8 cellular contexts compared by ENCODE assay signal in genomic region chr13:36919206-36919832, GRCh38. TPM values are rescaled to one million over a fixed set of nuclear protein-coding genes. Genes with fewer than 3 reads are reported as not detected.
DNase-seq lines count a peak whose midpoint lies in the region; ATAC-seq and TF ChIP-seq lines count a peak whose summit lies in the region.

No MANE protein-coding gene starts in this region.

- peaks cover 29% of the 10 kb centered on the region for H3K79me2 ChIP-seq in osteoblast (ENCODE audit: insufficient read depth, low read length)

- no peak for TF ChIP-seq EP300 in Ishikawa (IDR thresholded peaks at IDR 0.05; ENCODE audit: borderline replicate concordance)

- peaks cover 5% of the 10 kb centered on the region for H3K4me1 Mint-ChIP-seq in activated T-cell treated with anti-CD3 and anti-CD28 coated beads, Interleukin-2, amount 50 U/mL, for 4 hours (ENCODE audit: low read depth)

- peaks cover 60% of the 10 kb centered on the region for H3K27me3 Mint-ChIP-seq in activated T-cell treated with anti-CD3 and anti-CD28 coated beads, Interleukin-2, amount 50 U/mL, for 4 hours (ENCODE audit: low read depth)

- H3K4me1 ChIP-seq in osteoblast (ENCODE audit: insufficient read depth, low read length) = peaks cover 10% of the 10 kb centered on the region

- TF ChIP-seq CTCF in WI38 (IDR thresholded peaks at IDR 0.05; ENCODE audit: low read depth, low read length) (no peak), osteoblast (IDR thresholded peaks at IDR 0.05; ENCODE audit: extremely low read depth, low read depth, low read length) (no peak)

- peak overlapping the region; percentile 70 for H3K27ac ChIP-seq in osteoblast (ENCODE audit: low read depth, low read length)

- H3K4me2 ChIP-seq in osteoblast (ENCODE audit: insufficient read depth, low read length) = peak overlapping the region; percentile 97

- DNase-seq in activated T-cell treated with anti-CD3 and anti-CD28 coated beads, Interleukin-2, amount 50 U/mL, for 4 hours = no peak
- DNase-seq in activated T-cell treated with anti-CD3 and anti-CD28 coated beads for 4 hours (no peak), glomerular visceral epithelial cell (ENCODE audit: extremely low spot score) (peak; percentile 30), osteoblast (ENCODE audit: insufficient read length, low spot score, missing footprints) (peak; percentile 88)

- no peaks in the 10 kb centered on the region for H3K9me3 Mint-ChIP-seq in activated T-cell treated with anti-CD3 and anti-CD28 coated beads, Interleukin-2, amount 50 U/mL, for 4 hours

- ATAC-seq in activated T-cell treated with anti-CD3 and anti-CD28 coated beads, Interleukin-2, amount 50 U/mL, for 4 hours = peak; percentile 21 to 44
- no peak for ATAC-seq in HG03108 (IDR thresholded peaks at IDR 0.05; ENCODE audit: unreplicated experiment)
- no peak for ATAC-seq in HG02610 (IDR thresholded peaks at IDR 0.05; ENCODE audit: unreplicated experiment)

- peak overlapping the region; percentile 48 for H3K4me3 Mint-ChIP-seq in activated T-cell treated with anti-CD3 and anti-CD28 coated beads, Interleukin-2, amount 50 U/mL, for 4 hours

- no peaks in the 10 kb centered on the region for H3K27me3 ChIP-seq in osteoblast (ENCODE audit: insufficient read depth, low read length)

- H3K36me3 Mint-ChIP-seq in activated T-cell treated with anti-CD3 and anti-CD28 coated beads, Interleukin-2, amount 50 U/mL, for 4 hours (ENCODE audit: insufficient read depth) = no peaks in the 10 kb centered on the region

- H3K36me3 ChIP-seq in osteoblast (ENCODE audit: insufficient read depth, low read length) = no peaks in the 10 kb centered on the region

- H4K20me1 ChIP-seq in osteoblast (ENCODE audit: insufficient read depth, low read length) = peaks cover 3% of the 10 kb centered on the region

- peak overlapping the region; percentile 95 for H2AFZ ChIP-seq in osteoblast (ENCODE audit: low read length)

- H3K4me3 ChIP-seq in WI38 (ENCODE audit: low read depth, low read length) (peak overlapping the region; percentile 74), osteoblast (ENCODE audit: insufficient read depth, low read length) (peak overlapping the region; percentile 86)

- H3K9me3 ChIP-seq in osteoblast (ENCODE audit: low read depth, low read length) = no peaks in the 10 kb centered on the region

- TF ChIP-seq RAD21 in Ishikawa (IDR thresholded peaks at IDR 0.05; ENCODE audit: low read depth) = no peak

TF ChIP-seq in Ishikawa, 13 proteins besides CTCF, POLR2A, EP300 and RAD21:
- TF ChIP-seq ZBTB7A (IDR thresholded peaks at IDR 0.05; ENCODE audit: low read depth) (peak; percentile 54; the same call in 1 of the 2 replicates), TAF1 (IDR thresholded peaks at IDR 0.05; ENCODE audit: low read depth) (no peak), MAX (IDR thresholded peaks at IDR 0.05) (no peak)

RNA-seq across cellular contexts. Expression of gene SMAD9, which starts 0.7 kb away (rescaled TPM):
- not detected for total RNA-seq in activated T-cell treated with anti-CD3 and anti-CD28 coated beads, Interleukin-2, amount 50 U/mL, for 4 hours
- total RNA-seq in osteoblast = 3.2 and 4.7 TPM in 2 replicates

Comparison
In these comparisons a context has a peak if more than half of its experiments do, and no peak if none do; other contexts are left out.
1. ATAC-seq: peak in activated T-cell treated with anti-CD3 and anti-CD28 coated beads, Interleukin-2, amount 50 U/mL, for 4 hours (2 of 2); none in HG03108 (single experiment) and HG02610 (single experiment).
2. DNase-seq: peak in glomerular visceral epithelial cell (single experiment) and osteoblast (single experiment); none in activated T-cell treated with anti-CD3 and anti-CD28 coated beads, Interleukin-2, amount 50 U/mL, for 4 hours (single experiment) and activated T-cell treated with anti-CD3 and anti-CD28 coated beads for 4 hours (single experiment).